In the genomic region with DNA sequence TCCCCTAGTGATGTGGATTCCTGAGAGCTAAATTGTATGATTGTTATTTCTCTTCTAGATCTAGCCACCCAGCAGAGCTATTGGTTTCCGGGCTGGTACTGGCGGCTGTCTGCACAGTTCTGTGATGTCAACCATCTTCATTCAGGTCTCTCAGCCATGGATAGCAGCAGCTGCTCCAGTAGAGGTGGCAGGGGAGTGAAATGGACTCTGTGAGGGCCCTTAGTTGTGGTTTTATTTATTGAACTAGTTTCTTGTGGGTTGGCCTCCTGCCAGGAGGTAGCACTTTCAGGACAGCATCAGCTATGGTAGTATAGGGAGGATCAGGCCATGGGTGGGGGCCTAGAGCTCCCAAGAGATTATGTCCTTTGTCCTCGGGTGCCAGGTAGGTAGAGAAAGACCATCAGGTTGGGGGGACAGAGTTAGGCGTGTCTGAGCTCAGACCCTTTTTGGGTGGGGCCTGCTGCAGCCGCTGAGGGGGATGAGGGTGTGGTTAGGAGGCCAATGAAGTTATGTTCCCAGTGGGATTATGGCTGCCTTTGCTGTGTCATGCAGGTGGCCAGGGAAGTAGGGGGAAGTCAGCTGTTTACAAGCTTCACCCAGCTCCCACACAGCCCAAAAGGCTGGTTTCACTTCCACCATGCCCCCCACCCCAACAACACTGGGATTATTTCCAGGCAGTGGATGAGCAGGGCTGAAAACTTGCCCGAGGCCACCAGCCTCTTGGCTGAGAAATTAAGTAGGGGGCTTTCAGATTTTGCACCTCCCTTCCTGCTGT, we compare ENCODE assay signal across 19 cellular contexts. TPM values are rescaled to one million over a fixed set of nuclear protein-coding genes. Genes with fewer than 3 reads are reported as not detected.
DNase-seq lines count a peak whose midpoint lies in the region; ATAC-seq, FAIRE-seq and TF ChIP-seq lines count a peak whose summit lies in the region.
"Had no signal": no experiment of that assay in that cellular context is flagged by ENCODE, and none has a peak within 500 bp of the region (broad histone marks: within the 10 kb centered on the region; RNA-seq: fewer than 3 reads in every experiment).

No MANE protein-coding gene starts in this region.

- no peak for TF ChIP-seq POLR2A in NB4 (IDR thresholded peaks at IDR 0.05; ENCODE audit: extremely low read depth, insufficient read length)

- FAIRE-seq in RCC 7860 (lab: Jason Lieb, UNC): no peak
- FAIRE-seq: A549 had no signal

- TF ChIP-seq CTCF in NB4 (IDR thresholded peaks at IDR 0.05; ENCODE audit: low read depth, low read length): no peak

- H3K4me3 ChIP-seq in NB4 (ENCODE audit: low read depth, low read length): no peak overlapping the region
- H3K4me3 ChIP-seq: A549, left lung had no signal

- ATAC-seq in HG03460 (IDR thresholded peaks at IDR 0.05; ENCODE audit: unreplicated experiment): no peak
- ATAC-seq: A549; activated CD8-positive, alpha-beta T cell treated with anti-CD3 and anti-CD28 coated beads, Interleukin-2, amount 10 ng/mL, durations not matched to agents 7 days and 5 days; activated naive CD8-positive, alpha-beta T cell treated with anti-CD3 and anti-CD28 coated beads, Interleukin-2, amount 50 U/mL, for 24 hours; esophagus mucosa; left lung had no signal

- peak; percentile 8 for DNase-seq in NCI-H748 (lab: John Stamatoyannopoulos, UW; ENCODE audit: unreplicated experiment)
- no peak for DNase-seq in NCI-H748 treated with DMSO at 0.1 percent for 48 hours (lab: John Stamatoyannopoulos, UW)
- peak; percentile 65 for DNase-seq in NB4 (ENCODE audit: low read depth)
- peak; percentile 62 for DNase-seq in RPMI7951 (ENCODE audit: low read depth)
- no peak for DNase-seq in activated effector memory CD4-positive, alpha-beta T cell treated with Interleukin-2 at 50 U/mL for 16 hours
- no peak for DNase-seq in AG08396 (ENCODE audit: low spot score)
- DNase-seq in RCC 7860 (ENCODE audit: low spot score): no peak
- DNase-seq: activated CD8-positive, alpha-beta T cell treated with anti-CD3 and anti-CD28 coated beads, Interleukin-2, amount 10 ng/mL, durations not matched to agents 7 days and 5 days; activated naive CD8-positive, alpha-beta T cell treated with anti-CD3 and anti-CD28 coated beads, Interleukin-2, amount 50 U/mL, for 24 hours; CD4-positive, CD25-positive, alpha-beta regulatory T cell; left lung; NCI-H146; stimulated activated naive CD4-positive, alpha-beta T cell; trophoblast cell had no signal

RNA-seq across cellular contexts. Expression of gene RGS4, which starts 55.1 kb away (rescaled TPM):
- 18.3 and 24.1 TPM in 2 replicates for total RNA-seq in RPMI7951 (2014; rRNA removed; shearing (Covaris generic))
- total RNA-seq: activated CD8-positive, alpha-beta T cell treated with anti-CD3 and anti-CD28 coated beads, Interleukin-2, amount 10 ng/mL, durations not matched to agents 7 days and 5 days; activated T-helper 1 cell treated with anti-CD3 and anti-CD28 coated beads, Interleukin-12 subunit alpha, Interleukin-12 subunit beta, Interleukin-2, Interleukin-4 antibody, amounts not matched to agents 30 ng/mL and 10 ng/mL and 1 ng/mL, durations not matched to agents 14 hours and 24 hours and 36 hours; CD4-positive, CD25-positive, alpha-beta regulatory T cell; mononuclear cell had no signal

Comparison
In these comparisons a context has a peak if more than half of its experiments do, and no peak if none do; other contexts are left out.
1. DNase-seq: peak in NCI-H748 (single experiment), NB4 (single experiment) and RPMI7951 (single experiment); none in NCI-H748 treated with DMSO at 0.1 percent for 48 hours (single experiment), activated effector memory CD4-positive, alpha-beta T cell treated with Interleukin-2 at 50 U/mL for 16 hours (single experiment), AG08396 (single experiment) and RCC 7860 (single experiment).